ENCODE assay signal across 21 cellular contexts in the genomic region with DNA sequence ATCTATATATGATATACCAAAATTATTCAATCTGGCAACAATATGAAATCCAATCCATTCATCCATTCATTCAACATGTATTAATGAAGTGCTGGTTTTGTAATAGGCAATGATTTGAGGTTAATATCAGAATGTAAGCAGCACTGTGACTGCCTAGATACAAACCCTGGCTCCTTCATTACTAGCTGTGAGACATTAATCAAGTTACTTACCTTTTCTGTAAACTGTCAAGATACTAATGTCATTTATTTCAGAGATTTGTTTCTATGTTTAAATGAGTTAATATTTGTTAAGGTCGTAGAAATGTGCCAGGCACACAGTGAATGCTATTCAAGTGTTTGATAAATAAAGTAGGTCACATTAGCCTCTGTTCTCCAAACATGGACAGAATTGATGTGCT.
"Had no signal": no experiment of that assay in that cellular context is flagged by ENCODE, and none has a peak within 500 bp of the region (broad histone marks: within the 10 kb centered on the region; RNA-seq: fewer than 3 reads in every experiment).

No MANE protein-coding gene starts in this region.

- DNase-seq: stimulated activated CD4-positive, alpha-beta T cell treated with anti-CD3 and anti-CD28 coated beads, Interleukin-2, amount 100 ng/mL, for 48 hours; stimulated activated CD4-positive, alpha-beta T cell treated with anti-CD3 and anti-CD28 coated beads, Interleukin-4, amount 100 ng/mL, for 1 hour; stimulated activated CD4-positive, alpha-beta T cell treated with anti-CD3 and anti-CD28 coated beads, Interleukin-4, amount 100 ng/mL, for 24 hours; stimulated activated CD4-positive, alpha-beta T cell treated with anti-CD3 and anti-CD28 coated beads, Interleukin-4, amount 100 ng/mL, for 4 hours; stimulated activated CD8-positive, alpha-beta memory T cell treated with anti-CD3 and anti-CD28 coated beads, Interleukin-4, amount 100 ng/mL, for 48 hours; stimulated activated naive B cell treated with anti-CD40 and anti-IgM and Interleukin-4, amounts not matched to agents 10 μg/mL and 1 μg/mL and 100 μg/mL, for 72 hours; stimulated activated naive CD4-positive, alpha-beta T cell; stimulated activated naive CD4-positive, alpha-beta T cell treated with Interleukin-2 at 50 U/mL for 16 hours; stimulated activated naive CD8-positive, alpha-beta T cell treated with anti-CD3 and anti-CD28 coated beads, Interleukin-15, amount 100 ng/mL, for 72 hours; stimulated activated naive CD8-positive, alpha-beta T cell treated with anti-CD3 and anti-CD28 coated beads, Interleukin-15, Interleukin-2, amounts not matched to agents 100 U/mL and 50 U/mL, for 24 hours; stomach; substantia nigra; testis; thyroid gland; tibial artery; transverse colon; trophoblast cell; upper lobe of left lung; upper lobe of right lung; uterus had no signal

- FAIRE-seq: urothelium cell line had no signal
